In genomic region chr2:155095613-155096012, GRCh38 we compare ENCODE assay signal across 27 cellular contexts.
"Had no signal": no experiment of that assay in that cellular context is flagged by ENCODE, and none has a peak within 500 bp of the region (broad histone marks: within the 10 kb centered on the region; RNA-seq: fewer than 3 reads in every experiment).

No MANE protein-coding gene starts in this region.

- H3K4me1 ChIP-seq: left ventricle myocardium inferior, pancreas, prostate gland, stomach, testis, thyroid gland, transverse colon, upper lobe of left lung, vagina had no signal

- H3K4me3 ChIP-seq: left ventricle myocardium inferior, lung, pancreas, prostate gland, skin epidermis, stomach, testis, thyroid gland, transverse colon, upper lobe of left lung, vagina had no signal

- ATAC-seq: naive thymus-derived CD4-positive, alpha-beta T cell; natural killer cell treated with Interleukin-12 subunit alpha and Interleukin-12 subunit beta and Interleukin-15 and Interleukin-18, amount 100 ng/mL, for 72 hours; pancreas; right cardiac atrium; sciatic nerve; stimulated activated naive B cell treated with anti-CD40 and anti-IgM and Interleukin-4, amounts not matched to agents 10 μg/mL and 1 μg/mL and 100 μg/mL, for 72 hours; stimulated activated naive CD8-positive, alpha-beta T cell treated with anti-CD3 and anti-CD28 coated beads, Interleukin-15, Interleukin-2, amounts not matched to agents 100 U/mL and 50 U/mL, for 24 hours had no signal

- H3K27ac Mint-ChIP-seq: mesothelial cell of epicardium; naive thymus-derived CD4-positive, alpha-beta T cell; natural killer cell treated with Interleukin-12 subunit alpha and Interleukin-12 subunit beta and Interleukin-15 and Interleukin-18, amount 100 ng/mL, for 72 hours; stimulated activated naive B cell treated with anti-CD40 and anti-IgM and Interleukin-4, amounts not matched to agents 10 μg/mL and 1 μg/mL and 100 μg/mL, for 72 hours had no signal

- H3K36me3 ChIP-seq: left ventricle myocardium inferior, pancreas, prostate gland, stomach, thyroid gland, transverse colon, upper lobe of left lung, vagina had no signal

- H3K4me3 Mint-ChIP-seq: mesothelial cell of epicardium; naive thymus-derived CD4-positive, alpha-beta T cell; natural killer cell treated with Interleukin-12 subunit alpha and Interleukin-12 subunit beta and Interleukin-15 and Interleukin-18, amount 100 ng/mL, for 72 hours; stimulated activated naive B cell treated with anti-CD40 and anti-IgM and Interleukin-4, amounts not matched to agents 10 μg/mL and 1 μg/mL and 100 μg/mL, for 72 hours had no signal

- H3K27me3 ChIP-seq: pancreas, stomach, testis, thyroid gland, transverse colon, upper lobe of left lung, vagina had no signal

- H3K27ac ChIP-seq: left ventricle myocardium inferior, pancreas, prostate gland, skin epidermis, stomach, testis, thyroid gland, transverse colon, upper lobe of left lung, vagina had no signal

- DNase-seq: islet precursor cell; left ventricle myocardium inferior; mesendoderm; naive thymus-derived CD4-positive, alpha-beta T cell; nucleus accumbens; pancreas; posterior cingulate gyrus; retina; right cardiac atrium; stimulated activated CD4-positive, alpha-beta T cell treated with anti-CD3 and anti-CD28 coated beads, Interleukin-12 subunit alpha, Interleukin-12 subunit beta, amount 100 ng/mL, for 4 hours; stimulated activated CD4-positive, alpha-beta T cell treated with anti-CD3 and anti-CD28 coated beads, Interleukin-15, amount 100 ng/mL, for 24 hours; stimulated activated CD4-positive, alpha-beta T cell treated with anti-CD3 and anti-CD28 coated beads, Interleukin-2, amount 100 ng/mL, for 24 hours; stimulated activated CD4-positive, alpha-beta T cell treated with anti-CD3 and anti-CD28 coated beads, Interleukin-4, amount 100 ng/mL, for 1 hour; stimulated activated naive B cell treated with anti-CD40 and anti-IgM and Interleukin-4, amounts not matched to agents 10 μg/mL and 1 μg/mL and 100 μg/mL, for 72 hours; stimulated activated naive CD8-positive, alpha-beta T cell treated with anti-CD3 and anti-CD28 coated beads, Interleukin-15, Interleukin-2, amounts not matched to agents 100 U/mL and 50 U/mL, for 24 hours; stomach; testis; thyroid gland; transverse colon; upper lobe of left lung had no signal

- H3K27me3 Mint-ChIP-seq: natural killer cell treated with Interleukin-12 subunit alpha and Interleukin-12 subunit beta and Interleukin-15 and Interleukin-18, amount 100 ng/mL, for 72 hours; stimulated activated naive B cell treated with anti-CD40 and anti-IgM and Interleukin-4, amounts not matched to agents 10 μg/mL and 1 μg/mL and 100 μg/mL, for 72 hours had no signal

- H3K9me3 ChIP-seq: left ventricle myocardium inferior, pancreas, prostate gland, stomach, testis, thyroid gland, transverse colon, upper lobe of left lung, vagina had no signal

- H3K4me1 Mint-ChIP-seq: naive thymus-derived CD4-positive, alpha-beta T cell; stimulated activated naive B cell treated with anti-CD40 and anti-IgM and Interleukin-4, amounts not matched to agents 10 μg/mL and 1 μg/mL and 100 μg/mL, for 72 hours had no signal

- H3K36me3 Mint-ChIP-seq: mesothelial cell of epicardium; naive thymus-derived CD4-positive, alpha-beta T cell; natural killer cell treated with Interleukin-12 subunit alpha and Interleukin-12 subunit beta and Interleukin-15 and Interleukin-18, amount 100 ng/mL, for 72 hours; stimulated activated naive B cell treated with anti-CD40 and anti-IgM and Interleukin-4, amounts not matched to agents 10 μg/mL and 1 μg/mL and 100 μg/mL, for 72 hours had no signal
